Comparison of ENCODE assay signal across 8 cellular contexts in genomic region chr6:116279232-116280160, GRCh38. TPM values are rescaled to one million over a fixed set of nuclear protein-coding genes. Genes with fewer than 3 reads are reported as not detected.
A peak's percentile ranks its signal among the peaks of the same experiment; 100 is the strongest.
DNase-seq lines count a peak whose midpoint lies in the region; ATAC-seq, FAIRE-seq and TF ChIP-seq lines count a peak whose summit lies in the region.

Gene TSPYL1, minus strand, starts transcription at chr6:116279930. Its CDS starts 100 bp downstream, at chr6:116279830.

- H3K4me1 Mint-ChIP-seq in chondrocyte (ENCODE audit: low read depth) = peaks cover 59% of the 10 kb centered on the region

- no peaks in the 10 kb centered on the region for H3K27me3 Mint-ChIP-seq in chondrocyte (ENCODE audit: low read depth)

- no peaks in the 10 kb centered on the region for H3K9me3 Mint-ChIP-seq in chondrocyte (ENCODE audit: low read depth)

- peaks cover 10 to 23% of the 10 kb centered on the region in 2 donors for H3K4me1 ChIP-seq in kidney (ENCODE audit: control insufficient read depth in 1 of 2, insufficient read depth in 1 of 2, low read depth in 1 of 2, low read length in 2 of 2)

- peak within 1 kb of the TSS; percentile 98 for H3K27ac Mint-ChIP-seq in chondrocyte (ENCODE audit: unreplicated experiment)

- DNase-seq in Ammon's horn (ENCODE audit: low spot score) (peak; percentile 98), NCI-H510A treated with DMSO at 0.1 percent for 48 hours (lab: John Stamatoyannopoulos, UW) (peak; percentile 84), chondrocyte (ENCODE audit: low spot score) (peak; percentile 97), kidney (peak; percentile 98)
- DNase-seq in activated CD4-positive, alpha-beta T cell treated with anti-CD3 and anti-CD28 coated beads for 24 hours (ENCODE audit: low read depth in 2 of 2) = peak; percentile 86 to 88
- DNase-seq in stimulated activated CD4-positive, alpha-beta T cell treated with anti-CD3 and anti-CD28 coated beads, Interleukin-15, amount 100 ng/mL, for 24 hours = peak; percentile 95

- H3K9ac ChIP-seq in kidney (ENCODE audit: low read length in 2 of 2) = peak within 1 kb of the TSS; percentile 94 to 99

- peak within 1 kb of the TSS; percentile 99 for H3K4me3 Mint-ChIP-seq in chondrocyte (ENCODE audit: unreplicated experiment)

- peaks cover 2 to 7% of the 10 kb centered on the region in 2 donors for H3K36me3 ChIP-seq in kidney (ENCODE audit: control insufficient read depth in 1 of 2, insufficient read depth in 2 of 2, low read length in 2 of 2)

- peak within 1 kb of the TSS; percentile 96 to 100 for H3K27ac ChIP-seq in kidney (ENCODE audit: low read depth in 2 of 2, low read length in 2 of 2)

- TF ChIP-seq POLR2A in GM19193 (IDR thresholded peaks at IDR 0.05; ENCODE audit: extremely low read depth, insufficient read depth, insufficient read length) = peak; percentile 89

- peak; percentile 72 for FAIRE-seq in kidney (lab: Jason Lieb, UNC)

- no peaks in the 10 kb centered on the region for H3K9me3 ChIP-seq in kidney (ENCODE audit: control insufficient read depth in 1 of 2, low read length in 2 of 2)

- ATAC-seq in HG03439 (IDR thresholded peaks at IDR 0.05; ENCODE audit: unreplicated experiment) = peak; percentile 97

- H3K4me3 ChIP-seq in kidney (ENCODE audit: low read length in 2 of 2) = peak within 1 kb of the TSS; percentile 84 to 98

- intact Hi-C loops in kidney (cut with DNase I) = loop anchor here (10.0 kb wide), 1 partner anchor 285 kb away; no protein-coding TSS in a partner anchor

- peaks cover 14% of the 10 kb centered on the region for H3K36me3 Mint-ChIP-seq in chondrocyte (ENCODE audit: low read depth)

- peak; percentile 48 for TF ChIP-seq CTCF in chondrocyte (IDR thresholded peaks at IDR 0.05)
- TF ChIP-seq CTCF in kidney (IDR thresholded peaks at IDR 0.05; ENCODE audit: borderline replicate concordance, extremely low read depth, insufficient read depth) = no peak

RNA-seq across cellular contexts. Expression of gene TSPYL1, which starts in this region (rescaled TPM):
- 66.0 to 76.8 TPM (median 67.4 TPM) in 3 replicates for total RNA-seq in chondrocyte
- total RNA-seq in kidney = 112 TPM
- 68.7 TPM for polyA plus RNA-seq in kidney (ENCODE audit: insufficient read depth, low read depth, low replicate concordance)

Comparison
In these comparisons a context has a peak if more than half of its experiments do, and no peak if none do; other contexts are left out.
1. Peak in every context shown above with its lines: DNase-seq, ATAC-seq, H3K4me3 ChIP-seq and H3K27ac ChIP-seq.